7 cellular contexts compared by ENCODE assay signal in the genomic region with DNA sequence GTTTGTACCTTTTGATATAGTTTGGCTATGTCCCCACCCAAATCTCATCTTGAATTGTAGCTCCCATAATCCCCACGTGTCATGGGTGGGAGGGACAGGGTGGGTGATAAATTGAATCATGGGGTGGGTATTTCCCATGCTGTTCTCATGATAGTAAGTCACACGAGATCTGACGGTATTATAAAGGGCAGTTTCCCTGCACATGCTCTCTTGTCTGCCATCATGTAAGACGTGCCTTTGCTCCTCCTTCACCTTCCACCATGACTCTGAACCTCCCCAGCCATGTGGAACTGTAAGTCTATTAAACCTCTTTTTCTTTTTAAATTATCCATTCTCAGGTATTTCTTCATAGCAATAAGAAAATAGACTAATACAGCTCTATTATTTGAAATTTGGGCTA.
"Had no signal": no experiment of that assay in that cellular context is flagged by ENCODE, and none has a peak within 500 bp of the region (broad histone marks: within the 10 kb centered on the region; RNA-seq: fewer than 3 reads in every experiment).

No MANE protein-coding gene starts in this region.

- H3K4me2 ChIP-seq: KMS-11 had no signal

- FAIRE-seq: HepG2, HTR-8/SVneo had no signal

- H3K27ac ChIP-seq: HL-60, KMS-11 had no signal

- ATAC-seq: HepG2 had no signal

- H3K9ac ChIP-seq: KMS-11 had no signal

- DNase-seq: IMR-90, KBM-7, KG1 had no signal
